In the genomic region with DNA sequence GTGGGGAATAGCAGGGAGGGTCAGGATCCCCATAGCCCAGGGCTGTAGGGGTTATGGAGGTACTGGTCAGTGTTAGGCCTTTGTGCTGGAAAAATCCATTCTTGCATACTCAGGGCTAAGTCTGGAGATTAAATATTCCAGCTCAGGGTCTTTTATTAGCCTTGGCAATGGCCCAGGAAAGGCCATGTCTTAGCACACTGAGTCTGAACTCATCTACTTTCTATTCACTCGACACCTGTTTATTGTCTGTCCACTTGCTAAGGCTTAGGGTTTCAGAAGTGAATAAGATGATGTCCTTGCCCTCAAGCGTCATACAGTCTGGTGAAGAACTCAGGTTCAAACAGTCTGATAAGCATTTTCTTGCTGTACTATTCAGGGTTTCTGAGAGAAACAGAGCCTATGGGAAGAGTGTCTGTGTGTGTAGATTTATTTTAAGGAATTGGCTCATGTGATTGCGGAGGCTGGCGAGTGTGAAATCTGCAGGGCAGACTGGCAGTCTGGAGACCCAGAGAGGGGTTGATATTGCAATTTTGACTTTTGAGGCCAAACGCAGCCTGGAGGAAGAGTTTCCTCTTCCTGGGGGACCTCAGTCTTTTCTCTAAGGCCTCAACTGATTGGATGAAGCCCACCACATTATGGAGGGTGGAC, we compare ENCODE assay signal across 27 cellular contexts.
"Had no signal": no experiment of that assay in that cellular context is flagged by ENCODE, and none has a peak within 500 bp of the region (broad histone marks: within the 10 kb centered on the region; RNA-seq: fewer than 3 reads in every experiment).

No MANE protein-coding gene starts in this region.

- ATAC-seq: body of pancreas; effector memory CD8-positive, alpha-beta T cell; esophagus mucosa; foreskin keratinocyte; naive thymus-derived CD8-positive, alpha-beta T cell; pancreas had no signal

- H3K27ac Mint-ChIP-seq: activated CD4-positive, alpha-beta memory T cell treated with anti-CD3 and anti-CD28 coated beads for 36 hours; activated CD4-positive, alpha-beta T cell treated with anti-CD3 and anti-CD28 coated beads, Interleukin-2, amount 10 ng/mL, durations not matched to agents 24 days and 14 days; activated naive CD4-positive, alpha-beta T cell treated with anti-CD3 and anti-CD28 coated beads for 36 hours; activated naive CD8-positive, alpha-beta T cell treated with anti-CD3 and anti-CD28 coated beads for 36 hours; activated T-helper 1 cell treated with anti-CD3 and anti-CD28 coated beads, Interleukin-12 subunit alpha, Interleukin-12 subunit beta, Interleukin-2, Interleukin-4 antibody, amounts not matched to agents 30 ng/mL and 10 ng/mL and 1 ng/mL, durations not matched to agents 14 hours and 24 hours and 36 hours; effector memory CD8-positive, alpha-beta T cell; naive thymus-derived CD8-positive, alpha-beta T cell had no signal

- H3K4me3 ChIP-seq: adrenal gland, body of pancreas, pancreas, prostate gland, spleen, thoracic aorta had no signal

- H3K27ac ChIP-seq: adrenal gland, body of pancreas, foreskin keratinocyte, pancreas, prostate gland, spleen, thoracic aorta had no signal

- H3K4me1 Mint-ChIP-seq: activated CD4-positive, alpha-beta T cell treated with anti-CD3 and anti-CD28 coated beads, Interleukin-2, amount 10 ng/mL, durations not matched to agents 24 days and 14 days; activated naive CD8-positive, alpha-beta T cell treated with anti-CD3 and anti-CD28 coated beads for 36 hours; neural crest cell had no signal

- H3K9me3 Mint-ChIP-seq: effector memory CD8-positive, alpha-beta T cell had no signal

- H3K27me3 ChIP-seq: adrenal gland, body of pancreas, pancreas had no signal

- DNase-seq: activated CD4-positive, alpha-beta memory T cell treated with anti-CD3 and anti-CD28 coated beads for 36 hours; activated CD4-positive, alpha-beta T cell treated with anti-CD3 and anti-CD28 coated beads, Interleukin-2, amount 10 ng/mL, durations not matched to agents 24 days and 14 days; activated CD4-positive, CD25-positive, alpha-beta regulatory T cell treated with anti-CD3 and anti-CD28 coated beads, Interleukin-2, amount 50 U/mL, for 72 hours; activated CD8-positive, alpha-beta memory T cell treated with anti-CD3 and anti-CD28 coated beads, Interleukin-2, amount 50 U/mL, for 4 hours; activated effector memory CD4-positive, alpha-beta T cell treated with anti-CD3 and anti-CD28 coated beads, Interleukin-2, amount 50 U/mL, for 16 hours; activated naive CD4-positive, alpha-beta T cell treated with anti-CD3 and anti-CD28 coated beads for 36 hours; activated naive CD8-positive, alpha-beta T cell treated with anti-CD3 and anti-CD28 coated beads for 36 hours; activated T-cell treated with anti-CD3 and anti-CD28 coated beads, Interleukin-2, amount 50 U/mL, for 1 hour; adrenal gland; aorta; body of pancreas; cortex of kidney; effector memory CD8-positive, alpha-beta T cell; foreskin keratinocyte; midbrain; naive thymus-derived CD8-positive, alpha-beta T cell; nucleus accumbens; pancreas; spleen; stimulated activated naive CD4-positive, alpha-beta T cell treated with Interleukin-2 at 50 U/mL for 16 hours; T-helper 2 cell; trophoblast cell had no signal

- H3K36me3 ChIP-seq: adrenal gland, pancreas, prostate gland, spleen, thoracic aorta had no signal

- H3K4me3 Mint-ChIP-seq: activated CD4-positive, alpha-beta memory T cell treated with anti-CD3 and anti-CD28 coated beads for 36 hours; activated CD4-positive, alpha-beta T cell treated with anti-CD3 and anti-CD28 coated beads, Interleukin-2, amount 10 ng/mL, durations not matched to agents 24 days and 14 days; activated naive CD4-positive, alpha-beta T cell treated with anti-CD3 and anti-CD28 coated beads for 36 hours; activated naive CD8-positive, alpha-beta T cell treated with anti-CD3 and anti-CD28 coated beads for 36 hours; activated T-helper 1 cell treated with anti-CD3 and anti-CD28 coated beads, Interleukin-12 subunit alpha, Interleukin-12 subunit beta, Interleukin-2, Interleukin-4 antibody, amounts not matched to agents 30 ng/mL and 10 ng/mL and 1 ng/mL, durations not matched to agents 14 hours and 24 hours and 36 hours; effector memory CD8-positive, alpha-beta T cell; naive thymus-derived CD8-positive, alpha-beta T cell; neural crest cell had no signal

- H3K9me3 ChIP-seq: pancreas, prostate gland had no signal

- H3K4me1 ChIP-seq: adrenal gland, body of pancreas, foreskin keratinocyte, pancreas, prostate gland, spleen had no signal
